1 cellular context compared by ENCODE assay signal in the genomic region with DNA sequence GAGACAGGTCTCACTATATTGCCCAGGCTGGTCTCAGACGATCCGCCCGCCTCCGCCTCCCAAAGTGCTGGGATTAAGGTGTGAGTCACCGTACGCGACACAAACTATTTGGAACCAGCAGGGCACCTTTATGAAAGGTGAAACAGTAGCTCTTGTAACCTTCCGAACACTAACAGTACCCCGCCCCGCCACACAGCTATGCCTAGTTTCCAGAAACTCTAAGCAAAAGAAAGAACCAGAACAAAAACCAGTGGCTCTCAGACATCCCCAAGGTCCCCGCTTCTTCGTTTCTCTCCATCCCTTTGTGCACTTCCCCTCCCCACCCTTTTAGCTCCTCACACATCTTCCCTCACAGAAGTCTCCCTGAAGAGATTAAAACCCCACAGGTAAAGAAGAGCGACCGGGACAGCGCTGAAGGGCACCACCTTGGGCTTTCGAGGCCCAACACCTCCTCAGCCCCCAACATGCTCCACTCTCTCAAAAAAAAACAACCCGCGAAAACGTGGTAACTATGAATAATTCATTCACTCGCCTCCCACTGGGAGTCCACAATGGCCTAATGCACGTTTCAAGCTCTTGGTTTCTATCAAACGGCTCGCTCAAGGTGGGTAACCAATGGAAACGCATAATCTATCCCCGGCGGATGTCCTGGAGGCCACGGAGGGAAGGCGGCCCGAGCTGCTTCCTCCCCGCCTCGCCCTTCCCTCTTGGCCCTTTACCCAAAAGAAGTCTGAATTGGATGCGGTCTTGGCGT.
TF ChIP-seq lines count a peak whose summit lies in the region.

No MANE protein-coding gene starts in this region.

TF ChIP-seq in HCT116, 20 proteins besides CTCF, POLR2A, EP300 and RAD21 (continued from another document):
- TF ChIP-seq, protein P1, sequence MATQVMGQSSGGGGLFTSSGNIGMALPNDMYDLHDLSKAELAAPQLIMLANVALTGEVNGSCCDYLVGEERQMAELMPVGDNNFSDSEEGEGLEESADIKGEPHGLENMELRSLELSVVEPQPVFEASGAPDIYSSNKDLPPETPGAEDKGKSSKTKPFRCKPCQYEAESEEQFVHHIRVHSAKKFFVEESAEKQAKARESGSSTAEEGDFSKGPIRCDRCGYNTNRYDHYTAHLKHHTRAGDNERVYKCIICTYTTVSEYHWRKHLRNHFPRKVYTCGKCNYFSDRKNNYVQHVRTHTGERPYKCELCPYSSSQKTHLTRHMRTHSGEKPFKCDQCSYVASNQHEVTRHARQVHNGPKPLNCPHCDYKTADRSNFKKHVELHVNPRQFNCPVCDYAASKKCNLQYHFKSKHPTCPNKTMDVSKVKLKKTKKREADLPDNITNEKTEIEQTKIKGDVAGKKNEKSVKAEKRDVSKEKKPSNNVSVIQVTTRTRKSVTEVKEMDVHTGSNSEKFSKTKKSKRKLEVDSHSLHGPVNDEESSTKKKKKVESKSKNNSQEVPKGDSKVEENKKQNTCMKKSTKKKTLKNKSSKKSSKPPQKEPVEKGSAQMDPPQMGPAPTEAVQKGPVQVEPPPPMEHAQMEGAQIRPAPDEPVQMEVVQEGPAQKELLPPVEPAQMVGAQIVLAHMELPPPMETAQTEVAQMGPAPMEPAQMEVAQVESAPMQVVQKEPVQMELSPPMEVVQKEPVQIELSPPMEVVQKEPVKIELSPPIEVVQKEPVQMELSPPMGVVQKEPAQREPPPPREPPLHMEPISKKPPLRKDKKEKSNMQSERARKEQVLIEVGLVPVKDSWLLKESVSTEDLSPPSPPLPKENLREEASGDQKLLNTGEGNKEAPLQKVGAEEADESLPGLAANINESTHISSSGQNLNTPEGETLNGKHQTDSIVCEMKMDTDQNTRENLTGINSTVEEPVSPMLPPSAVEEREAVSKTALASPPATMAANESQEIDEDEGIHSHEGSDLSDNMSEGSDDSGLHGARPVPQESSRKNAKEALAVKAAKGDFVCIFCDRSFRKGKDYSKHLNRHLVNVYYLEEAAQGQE (IDR thresholded peaks at IDR 0.05; ENCODE audit: low read depth) = no peak
- TF ChIP-seq, protein P2, sequence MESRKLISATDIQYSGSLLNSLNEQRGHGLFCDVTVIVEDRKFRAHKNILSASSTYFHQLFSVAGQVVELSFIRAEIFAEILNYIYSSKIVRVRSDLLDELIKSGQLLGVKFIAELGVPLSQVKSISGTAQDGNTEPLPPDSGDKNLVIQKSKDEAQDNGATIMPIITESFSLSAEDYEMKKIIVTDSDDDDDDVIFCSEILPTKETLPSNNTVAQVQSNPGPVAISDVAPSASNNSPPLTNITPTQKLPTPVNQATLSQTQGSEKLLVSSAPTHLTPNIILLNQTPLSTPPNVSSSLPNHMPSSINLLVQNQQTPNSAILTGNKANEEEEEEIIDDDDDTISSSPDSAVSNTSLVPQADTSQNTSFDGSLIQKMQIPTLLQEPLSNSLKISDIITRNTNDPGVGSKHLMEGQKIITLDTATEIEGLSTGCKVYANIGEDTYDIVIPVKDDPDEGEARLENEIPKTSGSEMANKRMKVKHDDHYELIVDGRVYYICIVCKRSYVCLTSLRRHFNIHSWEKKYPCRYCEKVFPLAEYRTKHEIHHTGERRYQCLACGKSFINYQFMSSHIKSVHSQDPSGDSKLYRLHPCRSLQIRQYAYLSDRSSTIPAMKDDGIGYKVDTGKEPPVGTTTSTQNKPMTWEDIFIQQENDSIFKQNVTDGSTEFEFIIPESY (IDR thresholded peaks at IDR 0.05; ENCODE audit: extremely low read depth, insufficient replicate concordance, low read length) = no peak
- TF ChIP-seq ELF1 (IDR thresholded peaks at IDR 0.05; ENCODE audit: borderline replicate concordance, low read depth) (no peak), FOSL1 (IDR thresholded peaks at IDR 0.05; ENCODE audit: low read depth) (peak; percentile 29; the same call in 1 of the 2 replicates)
- TF ChIP-seq, protein P3, sequence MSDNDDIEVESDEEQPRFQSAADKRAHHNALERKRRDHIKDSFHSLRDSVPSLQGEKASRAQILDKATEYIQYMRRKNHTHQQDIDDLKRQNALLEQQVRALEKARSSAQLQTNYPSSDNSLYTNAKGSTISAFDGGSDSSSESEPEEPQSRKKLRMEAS (IDR thresholded peaks at IDR 0.05) = no peak
